8 cellular contexts compared by ENCODE assay signal in genomic region chr16:81723098-81723723, GRCh38. TPM values are rescaled to one million over a fixed set of nuclear protein-coding genes. Genes with fewer than 3 reads are reported as not detected.
A peak's percentile ranks its signal among the peaks of the same experiment; 100 is the strongest.
DNase-seq lines count a peak whose midpoint lies in the region; ATAC-seq, FAIRE-seq and TF ChIP-seq lines count a peak whose summit lies in the region.

No MANE protein-coding gene starts in this region.

- no peaks in the 10 kb centered on the region for H3K9me2 ChIP-seq in DOHH2 (replicated peaks; ENCODE audit: control insufficient read depth, low read length)

- H3K9ac ChIP-seq in parathyroid adenoma: no peak overlapping the region

- H3K36me3 ChIP-seq in DOHH2 (ENCODE audit: control insufficient read depth, low read length): no peaks in the 10 kb centered on the region
- no peaks in the 10 kb centered on the region for H3K36me3 ChIP-seq in parathyroid adenoma (ENCODE audit: control insufficient read depth, insufficient read depth, low read length)

- H3K79me2 ChIP-seq in DOHH2 (ENCODE audit: control insufficient read depth, low read length): no peaks in the 10 kb centered on the region
- no peaks in the 10 kb centered on the region for H3K79me2 ChIP-seq in parathyroid adenoma

- H3K4me2 ChIP-seq in DOHH2 (ENCODE audit: low read length) (no peak overlapping the region), parathyroid adenoma (ENCODE audit: low read length) (no peak overlapping the region)

- H3K27ac ChIP-seq in DOHH2 (ENCODE audit: low read depth, low read length) (no peak overlapping the region), parathyroid adenoma (no peak overlapping the region)

- TF ChIP-seq CTCF in DOHH2 (IDR thresholded peaks at IDR 0.05; ENCODE audit: low read depth, low read length, poor library complexity, severe bottlenecking): peak; percentile 74
- peak; percentile 65 for TF ChIP-seq CTCF in parathyroid adenoma (IDR thresholded peaks at IDR 0.05)

- no peak for FAIRE-seq in frontal cortex (lab: Jason Lieb, UNC)

- H2AFZ ChIP-seq in parathyroid adenoma: no peak overlapping the region

- peaks cover 4% of the 10 kb centered on the region; the same call in 1 of the 2 replicates for H3F3A ChIP-seq in DOHH2 (ENCODE audit: control insufficient read depth, insufficient read depth)

- DNase-seq in HuH-7.5 (ENCODE audit: low spot score) (peak; percentile 86), NCI-H82 (lab: John Stamatoyannopoulos, UW) (peak; percentile 92), frontal cortex (ENCODE audit: low spot score in 2 of 2) (peak; percentile 62 to 70), mesenteric fat pad (ENCODE audit: low spot score) (no peak)
- peak; percentile 42 for DNase-seq in activated T-cell treated with anti-CD3 and anti-CD28 coated beads, Interleukin-2, amount 50 U/mL, for 1 hour

- no peaks in the 10 kb centered on the region for H4K20me1 ChIP-seq in DOHH2 (ENCODE audit: control insufficient read depth, insufficient read depth, low read depth, low read length)

- H3K9me3 ChIP-seq in DOHH2 (ENCODE audit: control insufficient read depth, insufficient read depth, low read length): peaks cover 12% of the 10 kb centered on the region; the same call in 1 of the 2 replicates
- H3K9me3 ChIP-seq in parathyroid adenoma (ENCODE audit: control insufficient read depth, low read length): no peaks in the 10 kb centered on the region

- peak; percentile 65 for ATAC-seq in GM21390 (IDR thresholded peaks at IDR 0.05; ENCODE audit: unreplicated experiment)

- H3K4me1 ChIP-seq in DOHH2 (ENCODE audit: control insufficient read depth, low read length) (peaks cover 18% of the 10 kb centered on the region), parathyroid adenoma (no peaks in the 10 kb centered on the region)

- H3K27me3 ChIP-seq in DOHH2 (ENCODE audit: control insufficient read depth, low read length) (no peaks in the 10 kb centered on the region), parathyroid adenoma (ENCODE audit: control insufficient read depth, insufficient read depth, low read length) (no peaks in the 10 kb centered on the region)

- H3K4me3 ChIP-seq in DOHH2 (ENCODE audit: low read length) (no peak overlapping the region), parathyroid adenoma (ENCODE audit: low read depth, low read length) (no peak overlapping the region)

RNA-seq across cellular contexts. Expression of gene PLCG2, which starts 55.9 kb away (rescaled TPM):
- total RNA-seq in frontal cortex (1.2 TPM), mesenteric fat pad (33.0 TPM)

Comparison
In these comparisons a context has a peak if more than half of its experiments do, and no peak if none do; other contexts are left out.
1. RNA of gene PLCG2, which starts 55.9 kb away (total RNA-seq): 33.0 TPM in mesenteric fat pad (single experiment); 1.2 TPM in frontal cortex (single experiment); every median in the first group is over 10 times any median in the second.